In the genomic region with DNA sequence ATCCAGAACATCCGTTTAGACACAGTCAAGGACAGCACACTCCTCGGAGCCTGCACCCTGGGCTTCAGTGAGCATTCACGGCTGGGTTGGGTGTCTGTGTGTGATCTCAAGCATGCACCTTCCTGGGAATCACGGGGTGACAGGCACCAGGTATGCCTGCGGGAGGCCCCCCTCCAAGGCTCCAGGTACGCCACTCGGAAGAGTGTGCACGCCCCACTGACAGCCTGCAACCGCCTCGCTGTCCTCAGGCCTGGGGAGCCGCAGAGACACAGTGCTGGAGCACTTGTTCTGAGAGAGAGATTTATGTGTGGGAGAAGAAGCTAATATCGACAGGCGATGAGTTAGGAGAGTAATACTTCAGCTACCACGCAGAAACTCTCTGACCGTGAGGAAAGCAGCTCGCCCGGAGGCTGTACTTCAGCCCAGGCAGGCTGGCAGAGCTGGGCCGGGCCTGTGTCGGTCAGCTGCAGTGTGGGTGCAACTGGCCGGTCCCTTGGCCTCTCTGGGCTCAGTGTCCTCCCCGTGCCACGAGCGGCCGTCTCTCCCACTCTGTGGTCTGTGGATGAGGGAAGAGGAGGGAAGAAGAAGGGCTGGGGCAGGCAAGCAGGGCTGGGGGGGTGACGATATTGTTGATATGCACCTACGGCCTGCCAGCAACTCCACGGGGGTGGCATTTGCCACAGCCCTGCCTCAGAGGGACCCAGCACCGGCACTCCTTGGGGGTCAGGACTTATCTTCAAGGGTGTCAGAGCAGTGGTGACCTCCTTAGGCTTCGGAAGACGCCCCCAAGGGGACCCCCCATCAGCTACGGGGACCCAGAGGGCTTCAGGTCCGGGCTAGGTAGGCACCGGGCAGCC, we compare ENCODE assay signal across 14 cellular contexts. TPM values are rescaled to one million over a fixed set of nuclear protein-coding genes. Genes with fewer than 3 reads are reported as not detected.
A peak's percentile ranks its signal among the peaks of the same experiment; 100 is the strongest.
DNase-seq lines count a peak whose midpoint lies in the region; ATAC-seq and TF ChIP-seq lines count a peak whose summit lies in the region.
"Had no signal": no experiment of that assay in that cellular context is flagged by ENCODE, and none has a peak within 500 bp of the region (broad histone marks: within the 10 kb centered on the region; RNA-seq: fewer than 3 reads in every experiment).

No MANE protein-coding gene starts in this region.

- H2AFZ ChIP-seq in neuronal stem cell (ENCODE audit: low read length) = no peak overlapping the region

- peak overlapping the region; percentile 61 to 71 for H3K27ac Mint-ChIP-seq in natural killer cell
- peak overlapping the region in 1 of 2 donors; percentile 53 for H3K27ac Mint-ChIP-seq in natural killer cell treated with Interleukin-12 subunit alpha and Interleukin-12 subunit beta and Interleukin-15 and Interleukin-18, amount 100 ng/mL, for 72 hours
- no peak overlapping the region for H3K27ac Mint-ChIP-seq in chondrocyte (ENCODE audit: unreplicated experiment)
- H3K27ac Mint-ChIP-seq in T-cell = no peak overlapping the region
- H3K27ac Mint-ChIP-seq: B cell; CD4-positive, alpha-beta T cell had no signal

- no peak overlapping the region for H3K18ac ChIP-seq in neuronal stem cell (ENCODE audit: low read length)

- no peak overlapping the region for H3K4me2 ChIP-seq in neuronal stem cell (ENCODE audit: insufficient read depth, low read length, poor library complexity, severe bottlenecking)

- ATAC-seq in natural killer cell = no peak
- ATAC-seq in natural killer cell treated with Interleukin-12 subunit alpha and Interleukin-12 subunit beta and Interleukin-15 and Interleukin-18, amount 100 ng/mL, for 72 hours = no peak
- ATAC-seq in T-cell (replicated peaks in 1 of 4) = no peak
- no peak for ATAC-seq in lower lobe of right lung
- ATAC-seq: GM12878 had no signal

- H3K27me3 Mint-ChIP-seq in natural killer cell (ENCODE audit: low read depth in 2 of 2) = peaks cover 0 to 5% of the 10 kb centered on the region in 2 donors
- peaks cover 0 to 1% of the 10 kb centered on the region in 2 donors for H3K27me3 Mint-ChIP-seq in natural killer cell treated with Interleukin-12 subunit alpha and Interleukin-12 subunit beta and Interleukin-15 and Interleukin-18, amount 100 ng/mL, for 72 hours
- peaks cover 28% of the 10 kb centered on the region for H3K27me3 Mint-ChIP-seq in chondrocyte (ENCODE audit: low read depth)
- H3K27me3 Mint-ChIP-seq in T-cell = peaks cover 46 to 47% of the 10 kb centered on the region in 2 donors

- WGBS in neuronal stem cell (ENCODE audit: extremely low coverage in 2 of 2, insufficient read length in 2 of 2, insufficient replicate concordance in 1 of 2), 2 donors = no CpG with 5 or more reads among the region's 33 CpGs
- 90% methylated on average over 33 of the region's 33 CpGs for WGBS in thymus

- H3K36me3 ChIP-seq in neuronal stem cell (replicated peaks in 1 of 2; ENCODE audit: control insufficient read depth in 2 of 2, insufficient read depth in 2 of 2, low read length in 2 of 2) = peaks cover 0 to 6% of the 10 kb centered on the region in 2 donors
- no peaks in the 10 kb centered on the region for H3K36me3 ChIP-seq in thymus (ENCODE audit: control insufficient read depth, insufficient read depth)
- H3K36me3 ChIP-seq in lower lobe of right lung = no peaks in the 10 kb centered on the region

- no peak overlapping the region for H2BK5ac ChIP-seq in neuronal stem cell (ENCODE audit: low read length)

- no peak for DNase-seq in natural killer cell
- DNase-seq in natural killer cell treated with Interleukin-12 subunit alpha and Interleukin-12 subunit beta and Interleukin-15 and Interleukin-18, amount 100 ng/mL, for 72 hours (ENCODE audit: low spot score) = no peak
- DNase-seq in chondrocyte (ENCODE audit: low spot score) = peak; percentile 82
- DNase-seq in neuronal stem cell (ENCODE audit: low spot score) = no peak
- no peak for DNase-seq in T-cell
- no peak for DNase-seq in lower lobe of right lung
- DNase-seq in stimulated activated CD4-positive, alpha-beta T cell treated with anti-CD3 and anti-CD28 coated beads, Interleukin-2, amount 100 ng/mL, for 24 hours = no peak
- DNase-seq: C1 segment of cervical spinal cord; CD4-positive, alpha-beta T cell; DMS79 had no signal

- POLR2A ChIA-PET in T-cell (lab: Charles Lee) = no interaction called here

- H3K27me3 ChIP-seq in neuronal stem cell (ENCODE audit: control insufficient read depth in 3 of 3, insufficient read depth in 3 of 3, low read depth in 1 of 3, low read length in 3 of 3) = no peaks in the 10 kb centered on the region
- no peaks in the 10 kb centered on the region for H3K27me3 ChIP-seq in thymus (ENCODE audit: control insufficient read depth, insufficient read depth)
- peaks cover 27% of the 10 kb centered on the region for H3K27me3 ChIP-seq in lower lobe of right lung (ENCODE audit: low read depth)

- H3K9me3 Mint-ChIP-seq in natural killer cell (no peaks in the 10 kb centered on the region), chondrocyte (ENCODE audit: low read depth) (peaks cover 12% of the 10 kb centered on the region), T-cell (no peaks in the 10 kb centered on the region)
- H3K9me3 Mint-ChIP-seq in natural killer cell treated with Interleukin-12 subunit alpha and Interleukin-12 subunit beta and Interleukin-15 and Interleukin-18, amount 100 ng/mL, for 72 hours = no peaks in the 10 kb centered on the region
- H3K9me3 Mint-ChIP-seq: CD4-positive, alpha-beta T cell had no signal

- H3K4me1 ChIP-seq in neuronal stem cell (ENCODE audit: control insufficient read depth in 2 of 2, insufficient read depth in 1 of 2, low read depth in 1 of 2, low read length in 2 of 2) (peaks cover 6 to 7% of the 10 kb centered on the region in 2 donors), thymus (ENCODE audit: control insufficient read depth, insufficient read depth, low read length) (no peaks in the 10 kb centered on the region), lower lobe of right lung (no peaks in the 10 kb centered on the region)

- H3K9ac ChIP-seq in neuronal stem cell (ENCODE audit: low read depth, low read length, poor library complexity) = no peak overlapping the region

- no peak overlapping the region for H2BK120ac ChIP-seq in neuronal stem cell (ENCODE audit: low read depth, low read length)

- peak overlapping the region; percentile 60 for H3K23ac ChIP-seq in neuronal stem cell (ENCODE audit: low read depth, low read length, poor library complexity)

- intact Hi-C loops in natural killer cell (cut with micrococcal nuclease) (no loop called here), lower lobe of right lung (cut with DNase I) (no loop called here)

- H3K14ac ChIP-seq in neuronal stem cell (ENCODE audit: low read length) = no peak overlapping the region

- H3K27ac ChIP-seq in neuronal stem cell (replicated peaks; ENCODE audit: low read length) (no peak overlapping the region), thymus (ENCODE audit: low read depth) (peak overlapping the region; percentile 13), lower lobe of right lung (no peak overlapping the region)

- TF ChIP-seq CTCF in natural killer cell (IDR thresholded peaks at IDR 0.05) (no peak), chondrocyte (IDR thresholded peaks at IDR 0.05) (no peak), lower lobe of right lung (IDR thresholded peaks at IDR 0.05) (no peak)

- H2AK5ac ChIP-seq in neuronal stem cell (ENCODE audit: low read depth, low read length) = no peak overlapping the region

- no peaks in the 10 kb centered on the region for H3K36me3 Mint-ChIP-seq in natural killer cell
- H3K36me3 Mint-ChIP-seq in natural killer cell treated with Interleukin-12 subunit alpha and Interleukin-12 subunit beta and Interleukin-15 and Interleukin-18, amount 100 ng/mL, for 72 hours = no peaks in the 10 kb centered on the region
- H3K36me3 Mint-ChIP-seq in chondrocyte (ENCODE audit: low read depth) = peaks cover 4% of the 10 kb centered on the region
- H3K36me3 Mint-ChIP-seq in T-cell = no peaks in the 10 kb centered on the region

- no peak overlapping the region for H4K91ac ChIP-seq in neuronal stem cell (ENCODE audit: low read depth, low read length, poor library complexity)

- peaks cover 4% of the 10 kb centered on the region for H3K79me1 ChIP-seq in neuronal stem cell (ENCODE audit: low read depth, low read length)

- H2BK15ac ChIP-seq in neuronal stem cell (ENCODE audit: low read length) = no peak overlapping the region

- no peak overlapping the region for H2BK12ac ChIP-seq in neuronal stem cell (ENCODE audit: low read length)

- H3K4me3 Mint-ChIP-seq in natural killer cell = no peak overlapping the region
- no peak overlapping the region for H3K4me3 Mint-ChIP-seq in natural killer cell treated with Interleukin-12 subunit alpha and Interleukin-12 subunit beta and Interleukin-15 and Interleukin-18, amount 100 ng/mL, for 72 hours
- no peak overlapping the region for H3K4me3 Mint-ChIP-seq in chondrocyte (ENCODE audit: unreplicated experiment)
- H3K4me3 Mint-ChIP-seq in T-cell = no peak overlapping the region
- H3K4me3 Mint-ChIP-seq: B cell; CD4-positive, alpha-beta T cell had no signal

- H3K4ac ChIP-seq in neuronal stem cell (ENCODE audit: low read length) = no peak overlapping the region

- H3K4me1 Mint-ChIP-seq in natural killer cell (peaks cover 43 to 65% of the 10 kb centered on the region in 2 donors), chondrocyte (ENCODE audit: low read depth) (no peaks in the 10 kb centered on the region), T-cell (peaks cover 0 to 5% (median 1%) of the 10 kb centered on the region in 3 donors)
- peaks cover 42 to 49% of the 10 kb centered on the region in 2 donors for H3K4me1 Mint-ChIP-seq in natural killer cell treated with Interleukin-12 subunit alpha and Interleukin-12 subunit beta and Interleukin-15 and Interleukin-18, amount 100 ng/mL, for 72 hours (ENCODE audit: low read depth in 2 of 2)
- H3K4me1 Mint-ChIP-seq: B cell had no signal

- H3K9me3 ChIP-seq in neuronal stem cell (replicated peaks in 1 of 2; ENCODE audit: control insufficient read depth in 2 of 2, insufficient read depth in 1 of 2, low read depth in 1 of 2, low read length in 2 of 2) (peaks cover 3 to 7% of the 10 kb centered on the region in 2 donors), thymus (ENCODE audit: control insufficient read depth) (no peaks in the 10 kb centered on the region), lower lobe of right lung (no peaks in the 10 kb centered on the region)

- no peak overlapping the region for H3K4me3 ChIP-seq in neuronal stem cell (ENCODE audit: low read length in 2 of 2)
- H3K4me3 ChIP-seq in thymus (ENCODE audit: low read length) = no peak overlapping the region
- no peak overlapping the region for H3K4me3 ChIP-seq in lower lobe of right lung
- H3K4me3 ChIP-seq: GM12878 had no signal

- no peak overlapping the region for H4K8ac ChIP-seq in neuronal stem cell (ENCODE audit: low read depth, low read length)

- CTCF ChIA-PET in T-cell (lab: Charles Lee) = no interaction called here

RNA-seq across cellular contexts. Expression of gene B3GAT1, which starts 7.3 kb away (rescaled TPM):
- total RNA-seq in natural killer cell (10 to 100 TPM; 41.3 to 78.4 (median 65.1) TPM), chondrocyte (0.27 to 0.62 TPM (median 0.37 TPM) in 3 replicates), T-cell (1 to 10 TPM in 4 of 5 donors, under 1 TPM in 1; 0.38 to 6.1 (median 1.3) TPM), lower lobe of right lung (1.4 TPM)
- 10 to 100 TPM in 1 of 2 donors, 1 to 10 TPM in 1; 5.4 to 10.2 TPM for total RNA-seq in natural killer cell treated with Interleukin-12 subunit alpha and Interleukin-12 subunit beta and Interleukin-15 and Interleukin-18, amount 100 ng/mL, for 72 hours
- 27.4 TPM for polyA plus RNA-seq in neuronal stem cell (2013, experiment 1 of 2)
- polyA plus RNA-seq in neuronal stem cell (2013, experiment 2 of 2) = 27.2 TPM
- 0.43 TPM for polyA plus RNA-seq in thymus
- total RNA-seq: B cell, G401 had no signal
- polyA plus RNA-seq: GM12878 had no signal

Comparison
In these comparisons a context has a peak if more than half of its experiments do, and no peak if none do; other contexts are left out.
1. H3K27ac Mint-ChIP-seq: peak in natural killer cell (2 of 2); none in chondrocyte (single experiment) and T-cell (0 of 2).